ENCODE assay signal across 8 cellular contexts in the genomic region with DNA sequence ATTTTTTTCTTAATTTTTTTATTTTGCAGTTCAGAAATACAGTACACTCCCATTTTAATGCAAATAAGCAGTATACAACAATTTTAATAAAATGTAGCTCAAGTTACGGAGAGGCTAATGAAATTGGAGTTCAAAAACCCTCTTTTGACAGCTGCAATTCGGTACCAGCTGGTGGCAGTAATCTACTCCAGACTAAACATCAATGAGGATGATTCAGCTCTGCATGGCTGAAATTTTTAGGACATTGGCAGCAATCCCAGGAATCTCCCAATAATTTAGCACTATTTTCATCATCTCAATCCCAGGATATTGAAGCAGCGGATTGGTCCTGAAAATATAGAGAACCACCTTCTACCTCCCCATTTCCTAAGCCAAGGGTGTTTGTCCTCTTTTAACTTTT.
A peak's percentile ranks its signal among the peaks of the same experiment; 100 is the strongest.
DNase-seq lines count a peak whose midpoint lies in the region; ATAC-seq and TF ChIP-seq lines count a peak whose summit lies in the region.

No MANE protein-coding gene starts in this region.

- no peaks in the 10 kb centered on the region for H3K27me3 Mint-ChIP-seq in Caco-2 (ENCODE audit: insufficient read depth, unreplicated experiment)
- no peaks in the 10 kb centered on the region for H3K27me3 Mint-ChIP-seq in activated T-cell treated with anti-CD3 and anti-CD28 coated beads, Interleukin-2, amount 50 U/mL, for 24 hours

- H3K36me3 Mint-ChIP-seq in Caco-2 (ENCODE audit: insufficient read depth, unreplicated experiment): no peaks in the 10 kb centered on the region
- no peaks in the 10 kb centered on the region for H3K36me3 Mint-ChIP-seq in activated T-cell treated with anti-CD3 and anti-CD28 coated beads, Interleukin-2, amount 50 U/mL, for 24 hours (ENCODE audit: low read depth)

- peak; percentile 40; the same call in 1 of the 2 replicates for TF ChIP-seq CTCF in LNCaP clone FGC (IDR thresholded peaks at IDR 0.05; ENCODE audit: control insufficient read depth, extremely low read depth, insufficient read depth)
- peak; percentile 69 for TF ChIP-seq CTCF in VCaP (conservative IDR thresholded peaks at IDR 0.05)
- peak in 1 of 2 experiments; percentile 4 for TF ChIP-seq CTCF in Caco-2 (IDR thresholded peaks at IDR 0.05; ENCODE audit: insufficient read depth in 1 of 2, low read depth in 1 of 2, low read length in 1 of 2, severe bottlenecking in 1 of 2, unreplicated experiment in 1 of 2)

- in situ Hi-C loops in ACHN (cut with HindIII; ENCODE audit: low pct_ligation_motif_present, low pct_unique_long_range_greater_than_20kb, low sequenced_read_pairs): no loop called here

- H3K4me1 ChIP-seq in Caco-2: no peaks in the 10 kb centered on the region

- intact Hi-C loops in left ventricle myocardium superior (cut with micrococcal nuclease) (no loop called here), Caco-2 (cut with micrococcal nuclease; ENCODE audit: unreplicated experiment) (loop anchor here (10.0 kb wide), 2 partner anchors 120 to 410 kb away; no protein-coding TSS in a partner anchor)

- no peaks in the 10 kb centered on the region for H3K36me3 ChIP-seq in Caco-2 (ENCODE audit: control insufficient read depth, insufficient read depth, low read length)

- no peaks in the 10 kb centered on the region for H3K9me3 ChIP-seq in Caco-2

- no peak overlapping the region for H3K4me3 Mint-ChIP-seq in Caco-2 (ENCODE audit: unreplicated experiment)
- H3K4me3 Mint-ChIP-seq in activated T-cell treated with anti-CD3 and anti-CD28 coated beads, Interleukin-2, amount 50 U/mL, for 24 hours: no peak overlapping the region

- H3K4me1 Mint-ChIP-seq in Caco-2 (ENCODE audit: low read depth, unreplicated experiment): no peaks in the 10 kb centered on the region
- H3K4me1 Mint-ChIP-seq in activated T-cell treated with anti-CD3 and anti-CD28 coated beads, Interleukin-2, amount 50 U/mL, for 24 hours (ENCODE audit: low read depth): no peaks in the 10 kb centered on the region

- ATAC-seq in left ventricle myocardium superior: peak; percentile 81

- DNase-seq in ACHN: peak; percentile 10
- no peak for DNase-seq in LNCaP clone FGC (ENCODE audit: low read depth)
- no peak for DNase-seq in left ventricle myocardium superior
- no peak for DNase-seq in Caco-2
- DNase-seq in NOMO-1 treated with dmso at 0.1 percent for 144 hours (lab: John Stamatoyannopoulos, UW; ENCODE audit: unreplicated experiment): no peak
- no peak for DNase-seq in stimulated activated CD4-positive, alpha-beta T cell treated with anti-CD3 and anti-CD28 coated beads, Interleukin-4, amount 100 ng/mL, for 24 hours
- no peak for DNase-seq in activated T-cell treated with anti-CD3 and anti-CD28 coated beads, Interleukin-2, amount 50 U/mL, for 24 hours

- H3K9me3 Mint-ChIP-seq in Caco-2 (ENCODE audit: unreplicated experiment): no peaks in the 10 kb centered on the region
- no peaks in the 10 kb centered on the region for H3K9me3 Mint-ChIP-seq in activated T-cell treated with anti-CD3 and anti-CD28 coated beads, Interleukin-2, amount 50 U/mL, for 24 hours

- H3K4me3 ChIP-seq in LNCaP clone FGC (ENCODE audit: low read depth, low read length): no peak overlapping the region
- no peak overlapping the region for H3K4me3 ChIP-seq in Caco-2 (ENCODE audit: low read depth, low read length)

- no TSS peak for BruUV-seq in Caco-2 (replicated peaks; lab: Mats Ljungman, UMichigan)

- POLR2A ChIA-PET in Caco-2 (lab: Charles Lee): no interaction called here

- no peaks in the 10 kb centered on the region for H3K27me3 ChIP-seq in Caco-2 (replicated peaks; ENCODE audit: control insufficient read depth, insufficient read depth, low read length)

- H3K27ac ChIP-seq in VCaP: no peak overlapping the region

- no peak overlapping the region for H3K27ac Mint-ChIP-seq in Caco-2 (ENCODE audit: unreplicated experiment)
- H3K27ac Mint-ChIP-seq in activated T-cell treated with anti-CD3 and anti-CD28 coated beads, Interleukin-2, amount 50 U/mL, for 24 hours: no peak overlapping the region

- CTCF ChIA-PET in Caco-2 (lab: Charles Lee): no interaction called here
